ENCODE assay signal across 1 cellular context in the genomic region with DNA sequence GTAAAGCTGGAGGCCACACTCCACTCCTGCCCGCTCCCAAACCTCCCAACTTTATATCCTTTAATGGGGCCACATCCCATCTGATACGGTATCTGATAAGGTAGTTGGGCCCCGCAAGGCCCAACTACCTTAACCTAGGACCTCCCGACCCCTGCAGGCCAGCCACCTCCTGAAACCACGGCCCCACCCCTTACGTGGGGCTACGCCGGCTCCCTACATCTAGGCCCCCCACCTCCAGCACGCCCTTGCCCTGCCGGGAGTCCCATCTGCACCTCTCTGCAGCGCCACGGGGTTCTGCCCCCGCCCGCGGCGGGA.
TF ChIP-seq lines count a peak whose summit lies in the region.

No MANE protein-coding gene starts in this region.

TF ChIP-seq in HEK293, 187 proteins besides CTCF, POLR2A, EP300 and RAD21 (continued from another document):
- TF ChIP-seq, protein P1, sequence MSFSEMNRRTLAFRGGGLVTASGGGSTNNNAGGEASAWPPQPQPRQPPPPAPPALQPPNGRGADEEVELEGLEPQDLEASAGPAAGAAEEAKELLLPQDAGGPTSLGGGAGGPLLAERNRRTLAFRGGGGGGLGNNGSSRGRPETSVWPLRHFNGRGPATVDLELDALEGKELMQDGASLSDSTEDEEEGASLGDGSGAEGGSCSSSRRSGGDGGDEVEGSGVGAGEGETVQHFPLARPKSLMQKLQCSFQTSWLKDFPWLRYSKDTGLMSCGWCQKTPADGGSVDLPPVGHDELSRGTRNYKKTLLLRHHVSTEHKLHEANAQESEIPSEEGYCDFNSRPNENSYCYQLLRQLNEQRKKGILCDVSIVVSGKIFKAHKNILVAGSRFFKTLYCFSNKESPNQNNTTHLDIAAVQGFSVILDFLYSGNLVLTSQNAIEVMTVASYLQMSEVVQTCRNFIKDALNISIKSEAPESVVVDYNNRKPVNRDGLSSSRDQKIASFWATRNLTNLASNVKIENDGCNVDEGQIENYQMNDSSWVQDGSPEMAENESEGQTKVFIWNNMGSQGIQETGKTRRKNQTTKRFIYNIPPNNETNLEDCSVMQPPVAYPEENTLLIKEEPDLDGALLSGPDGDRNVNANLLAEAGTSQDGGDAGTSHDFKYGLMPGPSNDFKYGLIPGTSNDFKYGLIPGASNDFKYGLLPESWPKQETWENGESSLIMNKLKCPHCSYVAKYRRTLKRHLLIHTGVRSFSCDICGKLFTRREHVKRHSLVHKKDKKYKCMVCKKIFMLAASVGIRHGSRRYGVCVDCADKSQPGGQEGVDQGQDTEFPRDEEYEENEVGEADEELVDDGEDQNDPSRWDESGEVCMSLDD (tag by site-specific recombination; IDR thresholded peaks at IDR 0.05) = peak; percentile 66
- TF ChIP-seq ZNF157 (tag by site-specific recombination; IDR thresholded peaks at IDR 0.05) = no peak
- TF ChIP-seq, protein P2, sequence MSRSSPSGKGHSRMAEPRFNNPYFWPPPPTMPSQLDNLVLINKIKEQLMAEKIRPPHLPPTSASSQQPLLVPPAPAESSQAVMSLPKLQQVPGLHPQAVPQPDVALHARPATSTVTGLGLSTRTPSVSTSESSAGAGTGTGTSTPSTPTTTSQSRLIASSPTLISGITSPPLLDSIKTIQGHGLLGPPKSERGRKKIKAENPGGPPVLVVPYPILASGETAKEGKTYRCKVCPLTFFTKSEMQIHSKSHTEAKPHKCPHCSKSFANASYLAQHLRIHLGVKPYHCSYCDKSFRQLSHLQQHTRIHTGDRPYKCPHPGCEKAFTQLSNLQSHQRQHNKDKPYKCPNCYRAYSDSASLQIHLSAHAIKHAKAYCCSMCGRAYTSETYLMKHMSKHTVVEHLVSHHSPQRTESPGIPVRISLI (tag by site-specific recombination; IDR thresholded peaks at IDR 0.05) = no peak
- 0 out of 2 replicates have a peak, but pooled peaks have one; percentile 18 for TF ChIP-seq ZNF677 (tag by site-specific recombination; IDR thresholded peaks at IDR 0.05)
- TF ChIP-seq BCL11A (tag by site-specific recombination; IDR thresholded peaks at IDR 0.05; ENCODE audit: low read depth) = peak; percentile 89; the same call in 1 of the 2 replicates
- TF ChIP-seq ZNF777 (tag by site-specific recombination; IDR thresholded peaks at IDR 0.05; ENCODE audit: borderline replicate concordance) = peak; percentile 97; the same call in 1 of the 2 replicates
- no peak for TF ChIP-seq ZNF366 (tag by site-specific recombination; conservative IDR thresholded peaks at IDR 0.05)
- TF ChIP-seq, protein P3, sequence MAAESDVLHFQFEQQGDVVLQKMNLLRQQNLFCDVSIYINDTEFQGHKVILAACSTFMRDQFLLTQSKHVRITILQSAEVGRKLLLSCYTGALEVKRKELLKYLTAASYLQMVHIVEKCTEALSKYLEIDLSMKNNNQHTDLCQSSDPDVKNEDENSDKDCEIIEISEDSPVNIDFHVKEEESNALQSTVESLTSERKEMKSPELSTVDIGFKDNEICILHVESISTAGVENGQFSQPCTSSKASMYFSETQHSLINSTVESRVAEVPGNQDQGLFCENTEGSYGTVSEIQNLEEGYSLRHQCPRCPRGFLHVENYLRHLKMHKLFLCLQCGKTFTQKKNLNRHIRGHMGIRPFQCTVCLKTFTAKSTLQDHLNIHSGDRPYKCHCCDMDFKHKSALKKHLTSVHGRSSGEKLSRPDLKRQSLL (tag by site-specific recombination; IDR thresholded peaks at IDR 0.05) = no peak
- no peak for TF ChIP-seq SALL2 (tag by site-specific recombination; IDR thresholded peaks at IDR 0.05; ENCODE audit: borderline replicate concordance)
- TF ChIP-seq ZNF776 (tag by site-specific recombination; IDR thresholded peaks at IDR 0.05; ENCODE audit: borderline replicate concordance) = no peak
- no peak for TF ChIP-seq ZNF791 (tag by site-specific recombination; IDR thresholded peaks at IDR 0.05)
- TF ChIP-seq, protein P4, sequence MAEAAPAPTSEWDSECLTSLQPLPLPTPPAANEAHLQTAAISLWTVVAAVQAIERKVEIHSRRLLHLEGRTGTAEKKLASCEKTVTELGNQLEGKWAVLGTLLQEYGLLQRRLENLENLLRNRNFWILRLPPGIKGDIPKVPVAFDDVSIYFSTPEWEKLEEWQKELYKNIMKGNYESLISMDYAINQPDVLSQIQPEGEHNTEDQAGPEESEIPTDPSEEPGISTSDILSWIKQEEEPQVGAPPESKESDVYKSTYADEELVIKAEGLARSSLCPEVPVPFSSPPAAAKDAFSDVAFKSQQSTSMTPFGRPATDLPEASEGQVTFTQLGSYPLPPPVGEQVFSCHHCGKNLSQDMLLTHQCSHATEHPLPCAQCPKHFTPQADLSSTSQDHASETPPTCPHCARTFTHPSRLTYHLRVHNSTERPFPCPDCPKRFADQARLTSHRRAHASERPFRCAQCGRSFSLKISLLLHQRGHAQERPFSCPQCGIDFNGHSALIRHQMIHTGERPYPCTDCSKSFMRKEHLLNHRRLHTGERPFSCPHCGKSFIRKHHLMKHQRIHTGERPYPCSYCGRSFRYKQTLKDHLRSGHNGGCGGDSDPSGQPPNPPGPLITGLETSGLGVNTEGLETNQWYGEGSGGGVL (tag by site-specific recombination; IDR thresholded peaks at IDR 0.05) = no peak; the same call in none of the 2 replicates
- peak; percentile 77 for TF ChIP-seq ZNF423 (tag by site-specific recombination; IDR thresholded peaks at IDR 0.05)
- no peak; the same call in 1 of the 2 replicates for TF ChIP-seq ZNF324 (tag by site-specific recombination; IDR thresholded peaks at IDR 0.05)
- TF ChIP-seq, protein P5, sequence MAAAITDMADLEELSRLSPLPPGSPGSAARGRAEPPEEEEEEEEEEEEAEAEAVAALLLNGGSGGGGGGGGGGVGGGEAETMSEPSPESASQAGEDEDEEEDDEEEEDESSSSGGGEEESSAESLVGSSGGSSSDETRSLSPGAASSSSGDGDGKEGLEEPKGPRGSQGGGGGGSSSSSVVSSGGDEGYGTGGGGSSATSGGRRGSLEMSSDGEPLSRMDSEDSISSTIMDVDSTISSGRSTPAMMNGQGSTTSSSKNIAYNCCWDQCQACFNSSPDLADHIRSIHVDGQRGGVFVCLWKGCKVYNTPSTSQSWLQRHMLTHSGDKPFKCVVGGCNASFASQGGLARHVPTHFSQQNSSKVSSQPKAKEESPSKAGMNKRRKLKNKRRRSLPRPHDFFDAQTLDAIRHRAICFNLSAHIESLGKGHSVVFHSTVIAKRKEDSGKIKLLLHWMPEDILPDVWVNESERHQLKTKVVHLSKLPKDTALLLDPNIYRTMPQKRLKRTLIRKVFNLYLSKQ (tag by site-specific recombination; IDR thresholded peaks at IDR 0.05; ENCODE audit: borderline replicate concordance) = no peak
- TF ChIP-seq GLIS2 (tag by site-specific recombination; IDR thresholded peaks at IDR 0.05) = peak; percentile 90
- TF ChIP-seq ZEB2 (tag by site-specific recombination; IDR thresholded peaks at IDR 0.05) = no peak
- TF ChIP-seq ZNF664 (tag by site-specific recombination; IDR thresholded peaks at IDR 0.05) = no peak
- TF ChIP-seq FEZF1 (tag by site-specific recombination; IDR thresholded peaks at IDR 0.05) = no peak
- TF ChIP-seq, protein P6, sequence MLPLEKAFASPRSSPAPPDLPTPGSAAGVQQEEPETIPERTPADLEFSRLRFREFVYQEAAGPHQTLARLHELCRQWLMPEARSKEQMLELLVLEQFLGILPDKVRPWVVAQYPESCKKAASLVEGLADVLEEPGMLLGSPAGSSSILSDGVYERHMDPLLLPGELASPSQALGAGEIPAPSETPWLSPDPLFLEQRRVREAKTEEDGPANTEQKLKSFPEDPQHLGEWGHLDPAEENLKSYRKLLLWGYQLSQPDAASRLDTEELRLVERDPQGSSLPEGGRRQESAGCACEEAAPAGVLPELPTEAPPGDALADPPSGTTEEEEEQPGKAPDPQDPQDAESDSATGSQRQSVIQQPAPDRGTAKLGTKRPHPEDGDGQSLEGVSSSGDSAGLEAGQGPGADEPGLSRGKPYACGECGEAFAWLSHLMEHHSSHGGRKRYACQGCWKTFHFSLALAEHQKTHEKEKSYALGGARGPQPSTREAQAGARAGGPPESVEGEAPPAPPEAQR (tag by site-specific recombination; IDR thresholded peaks at IDR 0.05) = 0 out of 2 replicates have a peak, but pooled peaks have one; percentile 38
- TF ChIP-seq ZNF174 (tag by site-specific recombination; IDR thresholded peaks at IDR 0.05) = no peak
- TF ChIP-seq, protein P7, sequence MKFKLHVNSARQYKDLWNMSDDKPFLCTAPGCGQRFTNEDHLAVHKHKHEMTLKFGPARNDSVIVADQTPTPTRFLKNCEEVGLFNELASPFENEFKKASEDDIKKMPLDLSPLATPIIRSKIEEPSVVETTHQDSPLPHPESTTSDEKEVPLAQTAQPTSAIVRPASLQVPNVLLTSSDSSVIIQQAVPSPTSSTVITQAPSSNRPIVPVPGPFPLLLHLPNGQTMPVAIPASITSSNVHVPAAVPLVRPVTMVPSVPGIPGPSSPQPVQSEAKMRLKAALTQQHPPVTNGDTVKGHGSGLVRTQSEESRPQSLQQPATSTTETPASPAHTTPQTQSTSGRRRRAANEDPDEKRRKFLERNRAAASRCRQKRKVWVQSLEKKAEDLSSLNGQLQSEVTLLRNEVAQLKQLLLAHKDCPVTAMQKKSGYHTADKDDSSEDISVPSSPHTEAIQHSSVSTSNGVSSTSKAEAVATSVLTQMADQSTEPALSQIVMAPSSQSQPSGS (tag by site-specific recombination; IDR thresholded peaks at IDR 0.05; ENCODE audit: low read depth) = no peak
- no peak for TF ChIP-seq ZNF830 (tag by site-specific recombination; IDR thresholded peaks at IDR 0.05; ENCODE audit: low read depth)
- no peak for TF ChIP-seq ZNF747 (tag by site-specific recombination; IDR thresholded peaks at IDR 0.05)
- no peak for TF ChIP-seq ZFP41 (tag by site-specific recombination; IDR thresholded peaks at IDR 0.05; ENCODE audit: borderline replicate concordance)
- TF ChIP-seq ZNF48 (tag by site-specific recombination; IDR thresholded peaks at IDR 0.05) = no peak
- no peak for TF ChIP-seq ZNF521 (tag by site-specific recombination; IDR thresholded peaks at IDR 0.05)
TF ChIP-seq in HEK293: peak in this region for 26.
